ENCODE assay signal across 1 cellular context in genomic region chr13:43113603-43114002, GRCh38.
TF ChIP-seq lines count a peak whose summit lies in the region.

No MANE protein-coding gene starts in this region.

TF ChIP-seq in HepG2, 621 proteins besides CTCF, POLR2A, EP300 and RAD21 (continued from another document):
- TF ChIP-seq, protein P1, sequence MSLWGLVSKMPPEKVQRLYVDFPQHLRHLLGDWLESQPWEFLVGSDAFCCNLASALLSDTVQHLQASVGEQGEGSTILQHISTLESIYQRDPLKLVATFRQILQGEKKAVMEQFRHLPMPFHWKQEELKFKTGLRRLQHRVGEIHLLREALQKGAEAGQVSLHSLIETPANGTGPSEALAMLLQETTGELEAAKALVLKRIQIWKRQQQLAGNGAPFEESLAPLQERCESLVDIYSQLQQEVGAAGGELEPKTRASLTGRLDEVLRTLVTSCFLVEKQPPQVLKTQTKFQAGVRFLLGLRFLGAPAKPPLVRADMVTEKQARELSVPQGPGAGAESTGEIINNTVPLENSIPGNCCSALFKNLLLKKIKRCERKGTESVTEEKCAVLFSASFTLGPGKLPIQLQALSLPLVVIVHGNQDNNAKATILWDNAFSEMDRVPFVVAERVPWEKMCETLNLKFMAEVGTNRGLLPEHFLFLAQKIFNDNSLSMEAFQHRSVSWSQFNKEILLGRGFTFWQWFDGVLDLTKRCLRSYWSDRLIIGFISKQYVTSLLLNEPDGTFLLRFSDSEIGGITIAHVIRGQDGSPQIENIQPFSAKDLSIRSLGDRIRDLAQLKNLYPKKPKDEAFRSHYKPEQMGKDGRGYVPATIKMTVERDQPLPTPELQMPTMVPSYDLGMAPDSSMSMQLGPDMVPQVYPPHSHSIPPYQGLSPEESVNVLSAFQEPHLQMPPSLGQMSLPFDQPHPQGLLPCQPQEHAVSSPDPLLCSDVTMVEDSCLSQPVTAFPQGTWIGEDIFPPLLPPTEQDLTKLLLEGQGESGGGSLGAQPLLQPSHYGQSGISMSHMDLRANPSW (CRISPR knock-in tag; IDR thresholded peaks at IDR 0.05; ENCODE audit: borderline replicate concordance): no peak
- TF ChIP-seq HOXD1 (CRISPR knock-in tag; IDR thresholded peaks at IDR 0.05) (no peak), HOXA3 (CRISPR knock-in tag; IDR thresholded peaks at IDR 0.05) (no peak), ZFP36 (IDR thresholded peaks at IDR 0.05; ENCODE audit: borderline replicate concordance, low read depth, low read length, partially characterized antibody) (no peak)
- TF ChIP-seq, protein P2, sequence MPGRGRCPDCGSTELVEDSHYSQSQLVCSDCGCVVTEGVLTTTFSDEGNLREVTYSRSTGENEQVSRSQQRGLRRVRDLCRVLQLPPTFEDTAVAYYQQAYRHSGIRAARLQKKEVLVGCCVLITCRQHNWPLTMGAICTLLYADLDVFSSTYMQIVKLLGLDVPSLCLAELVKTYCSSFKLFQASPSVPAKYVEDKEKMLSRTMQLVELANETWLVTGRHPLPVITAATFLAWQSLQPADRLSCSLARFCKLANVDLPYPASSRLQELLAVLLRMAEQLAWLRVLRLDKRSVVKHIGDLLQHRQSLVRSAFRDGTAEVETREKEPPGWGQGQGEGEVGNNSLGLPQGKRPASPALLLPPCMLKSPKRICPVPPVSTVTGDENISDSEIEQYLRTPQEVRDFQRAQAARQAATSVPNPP (CRISPR knock-in tag; IDR thresholded peaks at IDR 0.05): no peak
